Comparison of ENCODE assay signal across 8 cellular contexts in genomic region chr6:124963416-124964083, GRCh38. TPM values are rescaled to one million over a fixed set of nuclear protein-coding genes. Genes with fewer than 3 reads are reported as not detected.
DNase-seq lines count a peak whose midpoint lies in the region; ATAC-seq and TF ChIP-seq lines count a peak whose summit lies in the region.

No MANE protein-coding gene starts in this region.

- H3K27me3 Mint-ChIP-seq in activated T-cell treated with anti-CD3 and anti-CD28 coated beads, Interleukin-2, amount 50 U/mL, for 72 hours (ENCODE audit: low read depth), result peaks cover 58% of the 10 kb centered on the region

- peak overlapping the region; percentile 68 to 83 for H3K4me3 Mint-ChIP-seq in activated T-cell treated with anti-CD3 and anti-CD28 coated beads, Interleukin-2, amount 50 U/mL, for 72 hours

- intact Hi-C loops in psoas muscle (cut with DNase I), result loop anchor here (5.0 to 10.0 kb wide), 3 partner anchors 34 to 151 kb away; no protein-coding TSS in a partner anchor

- peak overlapping the region; percentile 93 for H3K4me3 ChIP-seq in adipocyte (ENCODE audit: low read length)
- H3K4me3 ChIP-seq in psoas muscle, result peak overlapping the region; percentile 85

- H3K4me1 ChIP-seq in adipocyte (ENCODE audit: control insufficient read depth, insufficient read depth, low read length), result peaks cover 32% of the 10 kb centered on the region
- H3K4me1 ChIP-seq in psoas muscle, result peaks cover 47% of the 10 kb centered on the region

- peak overlapping the region; percentile 7 for H3K27ac Mint-ChIP-seq in activated T-cell treated with anti-CD3 and anti-CD28 coated beads, Interleukin-2, amount 50 U/mL, for 72 hours

- H3K9me3 ChIP-seq in adipocyte (ENCODE audit: control insufficient read depth, low read length) (no peaks in the 10 kb centered on the region), psoas muscle (no peaks in the 10 kb centered on the region)

- H3K36me3 ChIP-seq in adipocyte (ENCODE audit: control insufficient read depth, insufficient read depth, low read length, severe bottlenecking), result peaks cover 3% of the 10 kb centered on the region
- H3K36me3 ChIP-seq in psoas muscle (ENCODE audit: insufficient read depth in 1 of 2, low read depth in 1 of 2), result no peaks in the 10 kb centered on the region

- H3K36me3 Mint-ChIP-seq in activated T-cell treated with anti-CD3 and anti-CD28 coated beads, Interleukin-2, amount 50 U/mL, for 72 hours (ENCODE audit: insufficient read depth in 2 of 2), result peaks cover 3 to 4% of the 10 kb centered on the region in 2 donors

- no peak for ATAC-seq in activated T-cell treated with anti-CD3 and anti-CD28 coated beads, Interleukin-2, amount 50 U/mL, for 72 hours (replicated peaks in 1 of 2)
- ATAC-seq in psoas muscle (peak; percentile 40 to 66 (median 62)), GM21723 (IDR thresholded peaks at IDR 0.05; ENCODE audit: unreplicated experiment) (no peak)

- WGBS in psoas muscle, 3 donors, result 2 to 4% (median 2%) methylated on average over 9 of the region's 9 CpGs

- peak overlapping the region; percentile 93 for H3K9ac ChIP-seq in adipocyte (ENCODE audit: low read length)

- no peak for DNase-seq in activated T-cell treated with anti-CD3 and anti-CD28 coated beads, Interleukin-2, amount 50 U/mL, for 72 hours
- DNase-seq in activated T-cell treated with anti-CD3 and anti-CD28 coated beads for 4 hours (no peak), adipocyte (ENCODE audit: low read depth) (peak; percentile 66), hepatic stellate cell (ENCODE audit: low spot score) (peak; percentile 50), psoas muscle (peak; percentile 13 to 59)
- DNase-seq in stimulated activated CD4-positive, alpha-beta T cell treated with anti-CD3 and anti-CD28 coated beads, Interleukin-4, amount 100 ng/mL, for 1 hour, result no peak
- DNase-seq in stimulated activated CD4-positive, alpha-beta T cell treated with anti-CD3 and anti-CD28 coated beads, Interleukin-2, amount 100 ng/mL, for 24 hours, result no peak

- no peaks in the 10 kb centered on the region for H3K9me3 Mint-ChIP-seq in activated T-cell treated with anti-CD3 and anti-CD28 coated beads, Interleukin-2, amount 50 U/mL, for 72 hours

- H3K27ac ChIP-seq in psoas muscle, result peak overlapping the region; percentile 96

- H3K27me3 ChIP-seq in adipocyte (replicated peaks; ENCODE audit: control insufficient read depth, insufficient read depth, low read length) (no peaks in the 10 kb centered on the region), psoas muscle (ENCODE audit: insufficient read depth in 3 of 3, low read length in 2 of 3) (no peaks in the 10 kb centered on the region)

- no peak for TF ChIP-seq CTCF in psoas muscle (IDR thresholded peaks at IDR 0.05)

- H3K4me1 Mint-ChIP-seq in activated T-cell treated with anti-CD3 and anti-CD28 coated beads, Interleukin-2, amount 50 U/mL, for 72 hours (ENCODE audit: low read depth), result peaks cover 32% of the 10 kb centered on the region

RNA-seq across cellular contexts. Expression of gene RNF217, which starts 1.3 kb away (rescaled TPM):
- 1 to 10 TPM; 1.2 to 1.9 TPM for total RNA-seq in activated T-cell treated with anti-CD3 and anti-CD28 coated beads, Interleukin-2, amount 50 U/mL, for 72 hours
- total RNA-seq in psoas muscle, result 10 to 100 TPM; 11.5 to 22.5 (median 15.5) TPM
- 1 to 10 TPM; 2.3 to 7.6 (median 2.9) TPM for polyA plus RNA-seq in psoas muscle

Comparison
In these comparisons a context has a peak if more than half of its experiments do, and no peak if none do; other contexts are left out.
1. ATAC-seq: peak in psoas muscle (4 of 4); none in activated T-cell treated with anti-CD3 and anti-CD28 coated beads, Interleukin-2, amount 50 U/mL, for 72 hours (0 of 2) and GM21723 (single experiment).
2. DNase-seq: peak in adipocyte (single experiment), hepatic stellate cell (single experiment) and psoas muscle (2 of 2); none in activated T-cell treated with anti-CD3 and anti-CD28 coated beads, Interleukin-2, amount 50 U/mL, for 72 hours (0 of 2), activated T-cell treated with anti-CD3 and anti-CD28 coated beads for 4 hours (single experiment), stimulated activated CD4-positive, alpha-beta T cell treated with anti-CD3 and anti-CD28 coated beads, Interleukin-4, amount 100 ng/mL, for 1 hour (single experiment) and stimulated activated CD4-positive, alpha-beta T cell treated with anti-CD3 and anti-CD28 coated beads, Interleukin-2, amount 100 ng/mL, for 24 hours (0 of 2).
3. RNA of gene RNF217, which starts 1.3 kb away (total RNA-seq): 11.5 to 22.5 TPM in psoas muscle; 1.2 to 1.9 TPM in activated T-cell treated with anti-CD3 and anti-CD28 coated beads, Interleukin-2, amount 50 U/mL, for 72 hours; every median in the first group is over 4 times any median in the second.